Comparison of ENCODE assay signal across 9 cellular contexts in genomic region chr7:151012921-151013347, GRCh38. TPM values are rescaled to one million over a fixed set of nuclear protein-coding genes. Genes with fewer than 3 reads are reported as not detected.
A peak's percentile ranks its signal among the peaks of the same experiment; 100 is the strongest.
DNase-seq lines count a peak whose midpoint lies in the region; ATAC-seq and FAIRE-seq lines count a peak whose summit lies in the region.
"Had no signal": no experiment of that assay in that cellular context is flagged by ENCODE, and none has a peak within 500 bp of the region (broad histone marks: within the 10 kb centered on the region; RNA-seq: fewer than 3 reads in every experiment).

No MANE protein-coding gene starts in this region.

- DNase-seq in COLO668 (lab: John Stamatoyannopoulos, UW; ENCODE audit: unreplicated experiment) (peak; percentile 23), HTR-8/SVneo (ENCODE audit: insufficient read length, low spot score) (peak; percentile 54), H4 (ENCODE audit: low spot score) (no peak), KBM-7 (no peak)
- no peak for DNase-seq in activated naive CD8-positive, alpha-beta T cell treated with anti-CD3 and anti-CD28 coated beads, Interleukin-2, amount 50 U/mL, for 24 hours
- DNase-seq in activated CD4-positive, CD25-positive, alpha-beta regulatory T cell treated with anti-CD3 and anti-CD28 coated beads, Interleukin-2, amount 50 U/mL, for 72 hours = no peak
- no peak for DNase-seq in activated T-cell treated with anti-CD3 and anti-CD28 coated beads, Interleukin-2, amount 50 U/mL, for 48 hours

- peak overlapping the region; percentile 18 for H3K4me3 Mint-ChIP-seq in activated naive CD8-positive, alpha-beta T cell treated with anti-CD3 and anti-CD28 coated beads, Interleukin-2, amount 50 U/mL, for 24 hours

- peaks cover 22% of the 10 kb centered on the region for H3K27me3 ChIP-seq in iPS-18a (ENCODE audit: control insufficient read depth, insufficient read depth, low read length)

- peaks cover 10% of the 10 kb centered on the region for H3K36me3 Mint-ChIP-seq in activated naive CD8-positive, alpha-beta T cell treated with anti-CD3 and anti-CD28 coated beads, Interleukin-2, amount 50 U/mL, for 24 hours (ENCODE audit: low read depth)

- no peak for ATAC-seq in activated naive CD8-positive, alpha-beta T cell treated with anti-CD3 and anti-CD28 coated beads, Interleukin-2, amount 50 U/mL, for 24 hours

- no peaks in the 10 kb centered on the region for H3K9me3 ChIP-seq in iPS-18a (ENCODE audit: control insufficient read depth, low read depth, low read length)

- H3K36me3 ChIP-seq in iPS-18a (ENCODE audit: control insufficient read depth, low read depth, low read length) = no peaks in the 10 kb centered on the region
- H3K36me3 ChIP-seq: SJSA1 had no signal

- in situ Hi-C loops in KBM-7 (cut with MboI; ENCODE audit: low pct_unique_long_range_greater_than_20kb, low sequenced_read_pairs) = no loop called here

- H3K9me3 Mint-ChIP-seq in activated naive CD8-positive, alpha-beta T cell treated with anti-CD3 and anti-CD28 coated beads, Interleukin-2, amount 50 U/mL, for 24 hours = no peaks in the 10 kb centered on the region

- H3K4me3 ChIP-seq in iPS-18a (ENCODE audit: low read length) = no peak overlapping the region

- no peak overlapping the region for H3K27ac ChIP-seq in iPS-18a (ENCODE audit: low read length)
- H3K27ac ChIP-seq: SJSA1 had no signal

- H3K9ac ChIP-seq in iPS-18a (ENCODE audit: low read length) = peak overlapping the region; percentile 8

- H3K4me1 ChIP-seq in iPS-18a (ENCODE audit: control insufficient read depth, low read depth, low read length) = peaks cover 12% of the 10 kb centered on the region

- H3K27me3 Mint-ChIP-seq in activated naive CD8-positive, alpha-beta T cell treated with anti-CD3 and anti-CD28 coated beads, Interleukin-2, amount 50 U/mL, for 24 hours = no peaks in the 10 kb centered on the region

- peaks cover 70% of the 10 kb centered on the region for H3K4me1 Mint-ChIP-seq in activated naive CD8-positive, alpha-beta T cell treated with anti-CD3 and anti-CD28 coated beads, Interleukin-2, amount 50 U/mL, for 24 hours

- peak overlapping the region; percentile 17 for H3K27ac Mint-ChIP-seq in activated naive CD8-positive, alpha-beta T cell treated with anti-CD3 and anti-CD28 coated beads, Interleukin-2, amount 50 U/mL, for 24 hours

- no peak for FAIRE-seq in HTR-8/SVneo (lab: Jason Lieb, UNC)

RNA-seq across cellular contexts. Expression of gene ATG9B, which starts 11.4 kb away (rescaled TPM):
- total RNA-seq in H4 (2014; rRNA removed; shearing (Covaris generic)) = 0.17 TPM in 1 of 2 replicates, not detected in the other
- total RNA-seq: SJSA1 had no signal

RNA-seq across cellular contexts. Expression of gene ABCB8, which starts 15.3 kb away (rescaled TPM):
- total RNA-seq in H4 (2014; rRNA removed; shearing (Covaris generic)) = 25.2 and 26.5 TPM in 2 replicates

RNA-seq across cellular contexts. Expression of gene NOS3, which starts 22.1 kb away (rescaled TPM):
- 0.29 and 0.60 TPM in 2 replicates for total RNA-seq in H4 (2014; rRNA removed; shearing (Covaris generic))
- total RNA-seq: SJSA1 had no signal

RNA-seq across cellular contexts. Expression of gene KCNH2, which starts 34.8 kb away (rescaled TPM):
- total RNA-seq in H4 (2014; rRNA removed; shearing (Covaris generic)) = 0.58 and 0.84 TPM in 2 replicates
- total RNA-seq: SJSA1 had no signal

RNA-seq across cellular contexts. Expression of gene ASIC3, which starts 35.4 kb away (rescaled TPM):
- total RNA-seq in H4 (2014; rRNA removed; shearing (Covaris generic)) = 0.10 TPM in 1 of 2 replicates, not detected in the other
- total RNA-seq: SJSA1 had no signal

Comparison
In these comparisons a context has a peak if more than half of its experiments do, and no peak if none do; other contexts are left out.
1. DNase-seq: peak in COLO668 (single experiment) and HTR-8/SVneo (single experiment); none in activated naive CD8-positive, alpha-beta T cell treated with anti-CD3 and anti-CD28 coated beads, Interleukin-2, amount 50 U/mL, for 24 hours (single experiment), H4 (single experiment), activated CD4-positive, CD25-positive, alpha-beta regulatory T cell treated with anti-CD3 and anti-CD28 coated beads, Interleukin-2, amount 50 U/mL, for 72 hours (single experiment), KBM-7 (single experiment) and activated T-cell treated with anti-CD3 and anti-CD28 coated beads, Interleukin-2, amount 50 U/mL, for 48 hours (0 of 2).